In genomic region chr14:38561657-38562056, GRCh38 we compare ENCODE assay signal across 26 cellular contexts.
DNase-seq lines count a peak whose midpoint lies in the region; ATAC-seq, FAIRE-seq and TF ChIP-seq lines count a peak whose summit lies in the region.
"Had no signal": no experiment of that assay in that cellular context is flagged by ENCODE, and none has a peak within 500 bp of the region (broad histone marks: within the 10 kb centered on the region; RNA-seq: fewer than 3 reads in every experiment).

No MANE protein-coding gene starts in this region.

- no peak overlapping the region for H2AK5ac ChIP-seq in neuronal stem cell (ENCODE audit: low read depth, low read length)

- no peak overlapping the region for H3K14ac ChIP-seq in neuronal stem cell (ENCODE audit: low read length)

- H3K18ac ChIP-seq in neuronal stem cell (ENCODE audit: low read length) = no peak overlapping the region

- no peak overlapping the region for H2BK12ac ChIP-seq in neuronal stem cell (ENCODE audit: low read length)

- H2BK5ac ChIP-seq in neuronal stem cell (ENCODE audit: low read length) = no peak overlapping the region

- CTCF ChIA-PET in HepG2 (lab: Yijun Ruan, JAX; ENCODE audit: low intra/inter-chr PET ratio, low total read pairs) = no interaction called here

- H3K4me3 ChIP-seq in HepG2 (replicated peaks in 1 of 3; ENCODE audit: insufficient read depth in 1 of 3, low read depth in 2 of 3, low read length in 3 of 3) = no peak overlapping the region
- H3K4me3 ChIP-seq in right lobe of liver = no peak overlapping the region
- H3K4me3 ChIP-seq in neuronal stem cell (ENCODE audit: low read length in 2 of 2) = peak overlapping the region in 1 of 2 donors; percentile 18
- H3K4me3 ChIP-seq: A549; BLaER1 treated with 17β-estradiol and CSF1 and Interleukin-3, amounts not matched to agents 10 nM and 100 nM; GM12878 had no signal

- H3K4me3 Mint-ChIP-seq in stimulated activated effector memory CD8-positive, alpha-beta T cell treated with anti-CD3 and anti-CD28 coated beads, Interleukin-12 subunit alpha, Interleukin-12 subunit beta, amount 100 ng/mL, for 72 hours = no peak overlapping the region
- H3K4me3 Mint-ChIP-seq: B cell; CD4-positive, alpha-beta T cell; CD8-positive, alpha-beta T cell had no signal

- TF ChIP-seq EP300 in HepG2 (IDR thresholded peaks at IDR 0.05; ENCODE audit: low read depth in 2 of 2, low read length in 2 of 2) (no peak), HepG2 (CRISPR knock-in tag; IDR thresholded peaks at IDR 0.05; ENCODE audit: borderline replicate concordance) (no peak)

- no peak for TF ChIP-seq RAD21 in HepG2 (CRISPR knock-in tag; IDR thresholded peaks at IDR 0.05)

- H3K27me3 ChIP-seq in HepG2 (ENCODE audit: control insufficient read depth in 1 of 2, insufficient read depth in 2 of 2, low read length in 2 of 2) = no peaks in the 10 kb centered on the region
- H3K27me3 ChIP-seq in right lobe of liver = no peaks in the 10 kb centered on the region
- H3K27me3 ChIP-seq in neuronal stem cell (ENCODE audit: control insufficient read depth in 3 of 3, insufficient read depth in 3 of 3, low read depth in 1 of 3, low read length in 3 of 3) = no peaks in the 10 kb centered on the region
- H3K27me3 ChIP-seq: BLaER1 treated with 17β-estradiol and CSF1 and Interleukin-3, amounts not matched to agents 10 nM and 100 nM had no signal

- H2AFZ ChIP-seq in HepG2 (ENCODE audit: low read length) (no peak overlapping the region), neuronal stem cell (ENCODE audit: low read length) (no peak overlapping the region)

- in situ Hi-C loops in HepG2 (cut with HindIII; ENCODE audit: extremely low pct_ligation_motif_present, low pct_unique_long_range_greater_than_20kb) = no loop called here

- no peak overlapping the region for H4K8ac ChIP-seq in neuronal stem cell (ENCODE audit: low read depth, low read length)

- H3K4me2 ChIP-seq in HepG2 (ENCODE audit: low read depth, low read length) (no peak overlapping the region), neuronal stem cell (ENCODE audit: insufficient read depth, low read length, poor library complexity, severe bottlenecking) (no peak overlapping the region)
- H3K4me2 ChIP-seq: A549; BLaER1 treated with 17β-estradiol and CSF1 and Interleukin-3, amounts not matched to agents 10 nM and 100 nM had no signal

- H3K9me3 ChIP-seq in HepG2 (ENCODE audit: low read length) = peaks cover 61% of the 10 kb centered on the region
- H3K9me3 ChIP-seq in right lobe of liver = no peaks in the 10 kb centered on the region
- H3K9me3 ChIP-seq in neuronal stem cell (replicated peaks in 1 of 2; ENCODE audit: control insufficient read depth in 2 of 2, insufficient read depth in 1 of 2, low read depth in 1 of 2, low read length in 2 of 2) = peaks cover 0 to 8% of the 10 kb centered on the region in 2 donors

- ATAC-seq in HepG2 (peak; percentile 85), right lobe of liver (no peak), left colon (peak; percentile 24)
- ATAC-seq in stimulated activated effector memory CD8-positive, alpha-beta T cell treated with anti-CD3 and anti-CD28 coated beads, Interleukin-12 subunit alpha, Interleukin-12 subunit beta, amount 100 ng/mL, for 72 hours = peak; percentile 21
- ATAC-seq: A549; CD8-positive, alpha-beta T cell; GM12878 had no signal

- DNase-seq in HepG2 (ENCODE audit: low spot score) (no peak), right lobe of liver (no peak), left colon (no peak), neuronal stem cell (ENCODE audit: low spot score) (no peak), head of caudate nucleus (no peak), nucleus accumbens (lab: John Stamatoyannopoulos, UW) (no peak), DMS53 (lab: John Stamatoyannopoulos, UW) (no peak)
- no peak for DNase-seq in stimulated activated effector memory CD8-positive, alpha-beta T cell treated with anti-CD3 and anti-CD28 coated beads, Interleukin-12 subunit alpha, Interleukin-12 subunit beta, amount 100 ng/mL, for 72 hours (ENCODE audit: low spot score in 2 of 2)
- DNase-seq: AML-193; Caco-2; Calu3; CD4-positive, alpha-beta T cell; CD8-positive, alpha-beta T cell; DMS79; DND-41; EL; GDM1 had no signal

- no peaks in the 10 kb centered on the region for H3K79me1 ChIP-seq in neuronal stem cell (ENCODE audit: low read depth, low read length)

- no peak overlapping the region for H2BK15ac ChIP-seq in neuronal stem cell (ENCODE audit: low read length)

- intact Hi-C loops in HepG2 (cut with micrococcal nuclease; ENCODE audit: unreplicated experiment) = no loop called here
- intact Hi-C loops in right lobe of liver (cut with DNase I) = no loop called here
- intact Hi-C loops in left colon (cut with DNase I, micrococcal nuclease) = no loop called here
- intact Hi-C loops in head of caudate nucleus (cut with DNase I) = no loop called here

- H3K4me1 ChIP-seq in HepG2 (ENCODE audit: insufficient read depth, low read length) = no peaks in the 10 kb centered on the region
- H3K4me1 ChIP-seq in right lobe of liver = no peaks in the 10 kb centered on the region
- H3K4me1 ChIP-seq in neuronal stem cell (ENCODE audit: control insufficient read depth in 2 of 2, insufficient read depth in 1 of 2, low read depth in 1 of 2, low read length in 2 of 2) = no peaks in the 10 kb centered on the region
- H3K4me1 ChIP-seq: A549, Caco-2 had no signal

- no peak overlapping the region for H3K4ac ChIP-seq in neuronal stem cell (ENCODE audit: low read length)

- H3K27ac ChIP-seq in HepG2 (ENCODE audit: extremely low read length, insufficient read depth, low read length) (no peak overlapping the region), right lobe of liver (no peak overlapping the region), neuronal stem cell (replicated peaks; ENCODE audit: low read length) (no peak overlapping the region)
- H3K27ac ChIP-seq: 22Rv1; A549; BLaER1 treated with 17β-estradiol and CSF1 and Interleukin-3, amounts not matched to agents 10 nM and 100 nM; C4-2B had no signal

- no peaks in the 10 kb centered on the region for H3K79me2 ChIP-seq in HepG2 (ENCODE audit: insufficient read depth, low read length)

- no peaks in the 10 kb centered on the region for H3K36me3 ChIP-seq in HepG2 (replicated peaks in 1 of 2; ENCODE audit: control insufficient read depth in 1 of 2, insufficient read depth in 2 of 2, low read length in 2 of 2)
- no peaks in the 10 kb centered on the region for H3K36me3 ChIP-seq in right lobe of liver
- no peaks in the 10 kb centered on the region for H3K36me3 ChIP-seq in neuronal stem cell (replicated peaks in 1 of 2; ENCODE audit: control insufficient read depth in 2 of 2, insufficient read depth in 2 of 2, low read length in 2 of 2)

- H3K36me3 Mint-ChIP-seq in stimulated activated effector memory CD8-positive, alpha-beta T cell treated with anti-CD3 and anti-CD28 coated beads, Interleukin-12 subunit alpha, Interleukin-12 subunit beta, amount 100 ng/mL, for 72 hours = no peaks in the 10 kb centered on the region
- H3K36me3 Mint-ChIP-seq: CD8-positive, alpha-beta T cell had no signal

- no peak overlapping the region for H2BK120ac ChIP-seq in neuronal stem cell (ENCODE audit: low read depth, low read length)

- no peak overlapping the region for H3K27ac Mint-ChIP-seq in stimulated activated effector memory CD8-positive, alpha-beta T cell treated with anti-CD3 and anti-CD28 coated beads, Interleukin-12 subunit alpha, Interleukin-12 subunit beta, amount 100 ng/mL, for 72 hours
- H3K27ac Mint-ChIP-seq: B cell; CD4-positive, alpha-beta T cell; CD8-positive, alpha-beta T cell had no signal

- TF ChIP-seq CTCF in HepG2 (CRISPR knock-in tag; IDR thresholded peaks at IDR 0.05) (0 out of 2 replicates have a peak, but pooled peaks have one; percentile 14), right lobe of liver (IDR thresholded peaks at IDR 0.05) (no peak)

- no TSS peak for BruUV-seq in HepG2 (replicated peaks; lab: Mats Ljungman, UMichigan)

- TF ChIP-seq POLR2A in HepG2 (IDR thresholded peaks at IDR 0.05; ENCODE audit: insufficient read depth in 1 of 2, low read depth in 2 of 2, low read length in 2 of 2) = no peak
- TF ChIP-seq POLR2A in right lobe of liver (IDR thresholded peaks at IDR 0.05) = no peak

- H3K23ac ChIP-seq in neuronal stem cell (ENCODE audit: low read depth, low read length, poor library complexity) = no peak overlapping the region

- POLR2A ChIA-PET in HepG2 (lab: Yijun Ruan, JAX) = no interaction called here

- no peaks in the 10 kb centered on the region for H4K20me1 ChIP-seq in HepG2 (ENCODE audit: insufficient read depth, low read length)
- H4K20me1 ChIP-seq: BLaER1 treated with 17β-estradiol and CSF1 and Interleukin-3, amounts not matched to agents 10 nM and 100 nM had no signal

- no peak for FAIRE-seq in HepG2 (lab: Jason Lieb, UNC)
- FAIRE-seq: A549, D721Med, GM12878, GM12892, GM19239 had no signal

- H3K4me1 Mint-ChIP-seq in stimulated activated effector memory CD8-positive, alpha-beta T cell treated with anti-CD3 and anti-CD28 coated beads, Interleukin-12 subunit alpha, Interleukin-12 subunit beta, amount 100 ng/mL, for 72 hours = no peaks in the 10 kb centered on the region
- H3K4me1 Mint-ChIP-seq: B cell had no signal

- H3K9ac ChIP-seq in HepG2 (ENCODE audit: insufficient read depth, low read depth, low read length) = no peak overlapping the region
- peak overlapping the region; percentile 10 for H3K9ac ChIP-seq in neuronal stem cell (ENCODE audit: low read depth, low read length, poor library complexity)
- H3K9ac ChIP-seq: BLaER1 treated with 17β-estradiol and CSF1 and Interleukin-3, amounts not matched to agents 10 nM and 100 nM had no signal

- no peak overlapping the region for H4K91ac ChIP-seq in neuronal stem cell (ENCODE audit: low read depth, low read length, poor library complexity)

- peaks cover 13% of the 10 kb centered on the region for H3K9me3 Mint-ChIP-seq in stimulated activated effector memory CD8-positive, alpha-beta T cell treated with anti-CD3 and anti-CD28 coated beads, Interleukin-12 subunit alpha, Interleukin-12 subunit beta, amount 100 ng/mL, for 72 hours

TF ChIP-seq in HepG2, 621 proteins besides CTCF, POLR2A, EP300 and RAD21:
- TF ChIP-seq FOXO4 (CRISPR knock-in tag; conservative IDR thresholded peaks at IDR 0.05) (0 out of 2 replicates have a peak, but pooled peaks have one; percentile 21), IKZF1 (IDR thresholded peaks at IDR 0.05) (no peak)

Comparison
In these comparisons a context has a peak if more than half of its experiments do, and no peak if none do; other contexts are left out.
1. ATAC-seq: peak in HepG2 (single experiment), left colon (single experiment) and stimulated activated effector memory CD8-positive, alpha-beta T cell treated with anti-CD3 and anti-CD28 coated beads, Interleukin-12 subunit alpha, Interleukin-12 subunit beta, amount 100 ng/mL, for 72 hours (single experiment); none in right lobe of liver (0 of 4).